ENCODE assay signal across 15 cellular contexts in the genomic region with DNA sequence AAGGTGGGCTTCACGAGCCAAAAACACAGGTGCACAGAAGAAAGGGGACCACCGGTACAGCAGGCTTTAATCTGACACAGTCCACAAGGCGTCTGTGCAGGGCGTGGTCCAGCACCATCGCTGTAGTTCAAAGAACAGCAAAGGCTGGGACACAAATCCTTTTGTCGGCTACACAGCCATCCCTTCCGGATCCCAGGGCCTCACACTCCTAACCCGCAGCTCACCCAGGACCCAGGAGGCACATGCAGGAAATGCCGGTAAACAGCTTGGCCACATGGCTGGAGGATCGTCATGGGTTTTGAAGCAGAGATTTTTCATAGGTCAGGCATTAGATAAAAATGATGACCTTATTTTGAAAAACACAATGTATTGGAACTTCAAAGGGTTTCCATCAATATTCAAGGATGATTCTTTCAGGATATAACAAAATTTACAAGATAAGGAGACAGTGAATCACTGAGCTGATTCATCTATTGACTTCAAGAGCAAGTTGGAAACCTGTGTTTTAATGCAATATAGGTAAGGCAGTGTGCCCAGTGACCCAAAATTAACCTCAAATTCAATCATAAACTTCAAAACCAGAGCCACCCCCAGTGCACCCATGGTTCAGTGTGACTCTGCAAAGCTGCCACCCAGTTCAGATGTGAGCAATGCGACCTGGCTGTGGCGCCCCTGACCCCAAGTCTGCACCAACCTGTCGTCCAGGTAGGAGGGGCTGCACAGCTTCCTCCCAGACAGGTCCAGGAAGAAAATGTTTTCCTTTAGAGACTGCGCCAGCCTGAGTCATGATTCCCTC.
"Had no signal": no experiment of that assay in that cellular context is flagged by ENCODE, and none has a peak within 500 bp of the region (broad histone marks: within the 10 kb centered on the region; RNA-seq: fewer than 3 reads in every experiment).

No MANE protein-coding gene starts in this region.

- H3K4me1 ChIP-seq: ascending aorta, gastrocnemius medialis, heart right ventricle, left lung, psoas muscle, spleen had no signal

- H3K4me3 ChIP-seq: ascending aorta, gastrocnemius medialis, heart right ventricle, left lung, psoas muscle, spleen had no signal

- H3K27ac ChIP-seq: ascending aorta, gastrocnemius medialis, heart right ventricle, left lung, psoas muscle, spleen had no signal

- ATAC-seq: gastrocnemius medialis, heart right ventricle, left lung, psoas muscle, sciatic nerve had no signal

- H3K27me3 ChIP-seq: ascending aorta, gastrocnemius medialis, left lung, spleen had no signal

- DNase-seq: activated CD4-positive, CD25-positive, alpha-beta regulatory T cell treated with anti-CD3 and anti-CD28 coated beads, Interleukin-2, amount 50 U/mL, for 72 hours; activated gamma-delta T cell treated with Interleukin-2 at 50 U/mL for 16 hours; activated naive CD8-positive, alpha-beta T cell treated with anti-CD3 and anti-CD28 coated beads, Interleukin-2, amount 10 ng/mL, durations not matched to agents 7 days and 5 days; activated T-cell treated with anti-CD3 and anti-CD28 coated beads, Interleukin-2, amount 50 U/mL, for 1 hour; gastrocnemius medialis; heart right ventricle; left lung; psoas muscle; spleen; stimulated activated naive CD4-positive, alpha-beta T cell treated with Interleukin-2 at 50 U/mL for 16 hours; SW 1271 had no signal

- H3K36me3 ChIP-seq: ascending aorta, gastrocnemius medialis, heart right ventricle, left lung, spleen had no signal

- FAIRE-seq: colon, islet of Langerhans had no signal

- H3K9me3 ChIP-seq: ascending aorta, gastrocnemius medialis, heart right ventricle, left lung, psoas muscle, spleen had no signal
